17 cellular contexts compared by ENCODE assay signal in the genomic region with DNA sequence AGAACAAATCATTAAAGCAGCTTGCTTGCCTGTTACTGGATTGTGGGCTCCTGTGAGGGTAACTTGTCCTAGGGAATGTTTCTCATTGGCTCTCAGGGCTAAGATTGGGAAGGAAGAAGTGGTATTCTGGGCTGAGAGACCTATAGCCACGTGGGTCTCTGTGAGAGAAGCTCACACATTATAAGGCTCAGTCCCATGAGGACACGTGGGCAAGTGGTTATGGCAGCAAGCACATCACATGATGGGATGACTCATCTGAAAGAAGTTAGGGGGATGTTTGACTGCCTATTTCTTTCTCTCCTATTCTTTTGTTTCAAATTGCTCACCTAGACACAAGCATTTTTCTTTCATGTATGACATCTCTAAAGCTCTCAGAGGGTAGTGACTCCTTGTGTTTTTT.
DNase-seq lines count a peak whose midpoint lies in the region; TF ChIP-seq lines count a peak whose summit lies in the region.
"Had no signal": no experiment of that assay in that cellular context is flagged by ENCODE, and none has a peak within 500 bp of the region (broad histone marks: within the 10 kb centered on the region; RNA-seq: fewer than 3 reads in every experiment).

No MANE protein-coding gene starts in this region.

- no peaks in the 10 kb centered on the region for H3K27me3 ChIP-seq in MM.1S (replicated peaks; ENCODE audit: insufficient read depth, low read length)
- H3K27me3 ChIP-seq: tibial artery had no signal

- no peak overlapping the region for H3K4me2 ChIP-seq in MM.1S (ENCODE audit: low read depth, low read length)
- H3K4me2 ChIP-seq: KMS-11 had no signal

- no peaks in the 10 kb centered on the region for H3K36me3 ChIP-seq in MM.1S (replicated peaks; ENCODE audit: insufficient read depth, low read length)
- H3K36me3 ChIP-seq: tibial artery had no signal

- no peak overlapping the region for H3K9ac ChIP-seq in MM.1S (ENCODE audit: low read length)
- H3K9ac ChIP-seq: KMS-11 had no signal

- no peaks in the 10 kb centered on the region for H3K9me2 ChIP-seq in MM.1S (replicated peaks; ENCODE audit: insufficient read depth, low read length)

- H4K20me1 ChIP-seq in MM.1S (ENCODE audit: insufficient read depth, low read length): no peaks in the 10 kb centered on the region

- H3K27ac ChIP-seq in MM.1S (ENCODE audit: low read length): no peak overlapping the region
- H3K27ac ChIP-seq: C4-2B, KMS-11, tibial artery had no signal

- H2AFZ ChIP-seq in MM.1S (ENCODE audit: low read length): no peak overlapping the region

- no peaks in the 10 kb centered on the region for H3F3A ChIP-seq in MM.1S (ENCODE audit: insufficient read depth, low read length)

- DNase-seq in H4 (ENCODE audit: low spot score) (peak; percentile 51), MM.1S (peak; percentile 10), choroid plexus epithelial cell (ENCODE audit: low read depth) (peak; percentile 35), skeletal muscle cell (ENCODE audit: low read depth) (peak; percentile 38), NCI-H2227 (lab: John Stamatoyannopoulos, UW; ENCODE audit: unreplicated experiment) (no peak), CD1c-positive myeloid dendritic cell (ENCODE audit: extremely low spot score) (no peak), islet precursor cell (no peak)
- DNase-seq: activated CD4-positive, alpha-beta memory T cell treated with anti-CD3 and anti-CD28 coated beads, Interleukin-2, amount 10 ng/mL, durations not matched to agents 7 days and 5 days; activated naive CD8-positive, alpha-beta T cell treated with anti-CD3 and anti-CD28 coated beads, Interleukin-2, amount 10 ng/mL, durations not matched to agents 7 days and 5 days; activated T-cell treated with anti-CD3 and anti-CD28 coated beads, Interleukin-2, amount 50 U/mL, for 4 hours; mucosa of descending colon; NCI-H510A treated with DMSO at 0.1 percent for 48 hours; PC-3; small intestine; tibial artery had no signal

- no peaks in the 10 kb centered on the region for H3K79me2 ChIP-seq in MM.1S (ENCODE audit: low read length)

- no peaks in the 10 kb centered on the region for H3K4me1 ChIP-seq in MM.1S (ENCODE audit: low read length)

- H3K9me3 ChIP-seq in MM.1S (replicated peaks; ENCODE audit: insufficient read depth, low read length): no peaks in the 10 kb centered on the region
- H3K9me3 ChIP-seq: tibial artery had no signal

- H3K4me3 ChIP-seq in MM.1S (ENCODE audit: low read length): no peak overlapping the region
- H3K4me3 ChIP-seq in choroid plexus epithelial cell (ENCODE audit: low read depth, low read length): no peak overlapping the region
- H3K4me3 ChIP-seq in skeletal muscle cell (ENCODE audit: low read depth, low read length): no peak overlapping the region
- H3K4me3 ChIP-seq: mucosa of descending colon, tibial artery had no signal

- TF ChIP-seq CTCF in MM.1S (IDR thresholded peaks at IDR 0.05; ENCODE audit: low read length) (no peak), choroid plexus epithelial cell (conservative IDR thresholded peaks at IDR 0.05; ENCODE audit: low read depth, low read length) (no peak)

Comparison
In these comparisons a context has a peak if more than half of its experiments do, and no peak if none do; other contexts are left out.
1. DNase-seq: peak in H4 (single experiment), MM.1S (single experiment), choroid plexus epithelial cell (single experiment) and skeletal muscle cell (single experiment); none in NCI-H2227 (single experiment), CD1c-positive myeloid dendritic cell (single experiment) and islet precursor cell (single experiment).